1 cellular context compared by ENCODE assay signal in the genomic region with DNA sequence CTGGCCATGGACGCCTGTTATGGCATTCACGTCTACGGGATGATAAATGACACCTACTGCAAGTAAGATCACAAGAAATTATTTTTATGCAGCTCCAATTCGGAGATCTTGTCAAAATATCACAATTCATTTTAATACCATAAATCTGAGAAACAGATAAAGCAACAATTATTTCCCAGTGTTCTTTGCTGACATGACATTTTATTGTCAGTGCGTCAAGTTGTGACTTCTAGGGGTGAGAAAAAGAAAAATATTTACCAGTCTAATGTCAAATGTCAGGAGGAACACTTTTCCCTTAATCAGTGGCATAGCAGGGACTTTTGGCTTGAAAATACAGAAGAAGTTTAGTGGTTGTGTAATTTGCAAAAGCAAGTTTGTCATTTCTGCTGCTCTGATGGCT.
TF ChIP-seq lines count a peak whose summit lies in the region.

No MANE protein-coding gene starts in this region.

TF ChIP-seq in K562, 482 proteins besides CTCF, POLR2A, EP300 and RAD21 (continued from another document):
- TF ChIP-seq, protein P1, sequence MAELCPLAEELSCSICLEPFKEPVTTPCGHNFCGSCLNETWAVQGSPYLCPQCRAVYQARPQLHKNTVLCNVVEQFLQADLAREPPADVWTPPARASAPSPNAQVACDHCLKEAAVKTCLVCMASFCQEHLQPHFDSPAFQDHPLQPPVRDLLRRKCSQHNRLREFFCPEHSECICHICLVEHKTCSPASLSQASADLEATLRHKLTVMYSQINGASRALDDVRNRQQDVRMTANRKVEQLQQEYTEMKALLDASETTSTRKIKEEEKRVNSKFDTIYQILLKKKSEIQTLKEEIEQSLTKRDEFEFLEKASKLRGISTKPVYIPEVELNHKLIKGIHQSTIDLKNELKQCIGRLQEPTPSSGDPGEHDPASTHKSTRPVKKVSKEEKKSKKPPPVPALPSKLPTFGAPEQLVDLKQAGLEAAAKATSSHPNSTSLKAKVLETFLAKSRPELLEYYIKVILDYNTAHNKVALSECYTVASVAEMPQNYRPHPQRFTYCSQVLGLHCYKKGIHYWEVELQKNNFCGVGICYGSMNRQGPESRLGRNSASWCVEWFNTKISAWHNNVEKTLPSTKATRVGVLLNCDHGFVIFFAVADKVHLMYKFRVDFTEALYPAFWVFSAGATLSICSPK (IDR thresholded peaks at IDR 0.05; ENCODE audit: borderline replicate concordance) = no peak
- TF ChIP-seq BRF1 (IDR thresholded peaks at IDR 0.05; ENCODE audit: borderline replicate concordance, extremely low read depth, insufficient read length) = no peak
- no peak for TF ChIP-seq HNRNPLL (IDR thresholded peaks at IDR 0.05; ENCODE audit: low read depth, low read length, poor library complexity, severe bottlenecking)
- no peak for TF ChIP-seq RBM22 (IDR thresholded peaks at IDR 0.05; ENCODE audit: low read depth, low read length, poor library complexity, severe bottlenecking)
- no peak for TF ChIP-seq ZNF212 (CRISPR knock-in tag; IDR thresholded peaks at IDR 0.05)
- TF ChIP-seq HNRNPL (IDR thresholded peaks at IDR 0.05; ENCODE audit: low read depth, low read length) = no peak
- no peak for TF ChIP-seq BACH1 (tag; IDR thresholded peaks at IDR 0.05)
- TF ChIP-seq MAFF (IDR thresholded peaks at IDR 0.05; ENCODE audit: low read length) = peak; percentile 68
- TF ChIP-seq, protein P2, sequence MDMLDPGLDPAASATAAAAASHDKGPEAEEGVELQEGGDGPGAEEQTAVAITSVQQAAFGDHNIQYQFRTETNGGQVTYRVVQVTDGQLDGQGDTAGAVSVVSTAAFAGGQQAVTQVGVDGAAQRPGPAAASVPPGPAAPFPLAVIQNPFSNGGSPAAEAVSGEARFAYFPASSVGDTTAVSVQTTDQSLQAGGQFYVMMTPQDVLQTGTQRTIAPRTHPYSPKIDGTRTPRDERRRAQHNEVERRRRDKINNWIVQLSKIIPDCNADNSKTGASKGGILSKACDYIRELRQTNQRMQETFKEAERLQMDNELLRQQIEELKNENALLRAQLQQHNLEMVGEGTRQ (CRISPR knock-in tag; IDR thresholded peaks at IDR 0.05) = no peak
- no peak for TF ChIP-seq FOXA3 (CRISPR knock-in tag; conservative IDR thresholded peaks at IDR 0.05 in 1 of 2, IDR thresholded peaks at IDR 0.05 in 1 of 2)
- no peak for TF ChIP-seq FOS (IDR thresholded peaks at IDR 0.05; ENCODE audit: extremely low read depth, insufficient read length)
- TF ChIP-seq ETS2 (tag; IDR thresholded peaks at IDR 0.05; ENCODE audit: borderline replicate concordance, poor library complexity, severe bottlenecking) = no peak
- TF ChIP-seq, protein P3, sequence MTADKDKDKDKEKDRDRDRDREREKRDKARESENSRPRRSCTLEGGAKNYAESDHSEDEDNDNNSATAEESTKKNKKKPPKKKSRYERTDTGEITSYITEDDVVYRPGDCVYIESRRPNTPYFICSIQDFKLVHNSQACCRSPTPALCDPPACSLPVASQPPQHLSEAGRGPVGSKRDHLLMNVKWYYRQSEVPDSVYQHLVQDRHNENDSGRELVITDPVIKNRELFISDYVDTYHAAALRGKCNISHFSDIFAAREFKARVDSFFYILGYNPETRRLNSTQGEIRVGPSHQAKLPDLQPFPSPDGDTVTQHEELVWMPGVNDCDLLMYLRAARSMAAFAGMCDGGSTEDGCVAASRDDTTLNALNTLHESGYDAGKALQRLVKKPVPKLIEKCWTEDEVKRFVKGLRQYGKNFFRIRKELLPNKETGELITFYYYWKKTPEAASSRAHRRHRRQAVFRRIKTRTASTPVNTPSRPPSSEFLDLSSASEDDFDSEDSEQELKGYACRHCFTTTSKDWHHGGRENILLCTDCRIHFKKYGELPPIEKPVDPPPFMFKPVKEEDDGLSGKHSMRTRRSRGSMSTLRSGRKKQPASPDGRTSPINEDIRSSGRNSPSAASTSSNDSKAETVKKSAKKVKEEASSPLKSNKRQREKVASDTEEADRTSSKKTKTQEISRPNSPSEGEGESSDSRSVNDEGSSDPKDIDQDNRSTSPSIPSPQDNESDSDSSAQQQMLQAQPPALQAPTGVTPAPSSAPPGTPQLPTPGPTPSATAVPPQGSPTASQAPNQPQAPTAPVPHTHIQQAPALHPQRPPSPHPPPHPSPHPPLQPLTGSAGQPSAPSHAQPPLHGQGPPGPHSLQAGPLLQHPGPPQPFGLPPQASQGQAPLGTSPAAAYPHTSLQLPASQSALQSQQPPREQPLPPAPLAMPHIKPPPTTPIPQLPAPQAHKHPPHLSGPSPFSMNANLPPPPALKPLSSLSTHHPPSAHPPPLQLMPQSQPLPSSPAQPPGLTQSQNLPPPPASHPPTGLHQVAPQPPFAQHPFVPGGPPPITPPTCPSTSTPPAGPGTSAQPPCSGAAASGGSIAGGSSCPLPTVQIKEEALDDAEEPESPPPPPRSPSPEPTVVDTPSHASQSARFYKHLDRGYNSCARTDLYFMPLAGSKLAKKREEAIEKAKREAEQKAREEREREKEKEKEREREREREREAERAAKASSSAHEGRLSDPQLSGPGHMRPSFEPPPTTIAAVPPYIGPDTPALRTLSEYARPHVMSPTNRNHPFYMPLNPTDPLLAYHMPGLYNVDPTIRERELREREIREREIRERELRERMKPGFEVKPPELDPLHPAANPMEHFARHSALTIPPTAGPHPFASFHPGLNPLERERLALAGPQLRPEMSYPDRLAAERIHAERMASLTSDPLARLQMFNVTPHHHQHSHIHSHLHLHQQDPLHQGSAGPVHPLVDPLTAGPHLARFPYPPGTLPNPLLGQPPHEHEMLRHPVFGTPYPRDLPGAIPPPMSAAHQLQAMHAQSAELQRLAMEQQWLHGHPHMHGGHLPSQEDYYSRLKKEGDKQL (CRISPR knock-in tag; IDR thresholded peaks at IDR 0.05; ENCODE audit: borderline replicate concordance) = no peak
- no peak for TF ChIP-seq GATAD2A (IDR thresholded peaks at IDR 0.05)
- no peak for TF ChIP-seq MEIS2 (IDR thresholded peaks at IDR 0.05; ENCODE audit: partially characterized antibody)
- TF ChIP-seq RBM34 (IDR thresholded peaks at IDR 0.05; ENCODE audit: borderline replicate concordance, insufficient read depth, low read length) = no peak
- TF ChIP-seq, protein P4, sequence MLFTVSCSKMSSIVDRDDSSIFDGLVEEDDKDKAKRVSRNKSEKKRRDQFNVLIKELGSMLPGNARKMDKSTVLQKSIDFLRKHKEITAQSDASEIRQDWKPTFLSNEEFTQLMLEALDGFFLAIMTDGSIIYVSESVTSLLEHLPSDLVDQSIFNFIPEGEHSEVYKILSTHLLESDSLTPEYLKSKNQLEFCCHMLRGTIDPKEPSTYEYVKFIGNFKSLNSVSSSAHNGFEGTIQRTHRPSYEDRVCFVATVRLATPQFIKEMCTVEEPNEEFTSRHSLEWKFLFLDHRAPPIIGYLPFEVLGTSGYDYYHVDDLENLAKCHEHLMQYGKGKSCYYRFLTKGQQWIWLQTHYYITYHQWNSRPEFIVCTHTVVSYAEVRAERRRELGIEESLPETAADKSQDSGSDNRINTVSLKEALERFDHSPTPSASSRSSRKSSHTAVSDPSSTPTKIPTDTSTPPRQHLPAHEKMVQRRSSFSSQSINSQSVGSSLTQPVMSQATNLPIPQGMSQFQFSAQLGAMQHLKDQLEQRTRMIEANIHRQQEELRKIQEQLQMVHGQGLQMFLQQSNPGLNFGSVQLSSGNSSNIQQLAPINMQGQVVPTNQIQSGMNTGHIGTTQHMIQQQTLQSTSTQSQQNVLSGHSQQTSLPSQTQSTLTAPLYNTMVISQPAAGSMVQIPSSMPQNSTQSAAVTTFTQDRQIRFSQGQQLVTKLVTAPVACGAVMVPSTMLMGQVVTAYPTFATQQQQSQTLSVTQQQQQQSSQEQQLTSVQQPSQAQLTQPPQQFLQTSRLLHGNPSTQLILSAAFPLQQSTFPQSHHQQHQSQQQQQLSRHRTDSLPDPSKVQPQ (CRISPR knock-in tag; IDR thresholded peaks at IDR 0.05; ENCODE audit: borderline replicate concordance) = no peak
